15 cellular contexts compared by ENCODE assay signal in the genomic region with DNA sequence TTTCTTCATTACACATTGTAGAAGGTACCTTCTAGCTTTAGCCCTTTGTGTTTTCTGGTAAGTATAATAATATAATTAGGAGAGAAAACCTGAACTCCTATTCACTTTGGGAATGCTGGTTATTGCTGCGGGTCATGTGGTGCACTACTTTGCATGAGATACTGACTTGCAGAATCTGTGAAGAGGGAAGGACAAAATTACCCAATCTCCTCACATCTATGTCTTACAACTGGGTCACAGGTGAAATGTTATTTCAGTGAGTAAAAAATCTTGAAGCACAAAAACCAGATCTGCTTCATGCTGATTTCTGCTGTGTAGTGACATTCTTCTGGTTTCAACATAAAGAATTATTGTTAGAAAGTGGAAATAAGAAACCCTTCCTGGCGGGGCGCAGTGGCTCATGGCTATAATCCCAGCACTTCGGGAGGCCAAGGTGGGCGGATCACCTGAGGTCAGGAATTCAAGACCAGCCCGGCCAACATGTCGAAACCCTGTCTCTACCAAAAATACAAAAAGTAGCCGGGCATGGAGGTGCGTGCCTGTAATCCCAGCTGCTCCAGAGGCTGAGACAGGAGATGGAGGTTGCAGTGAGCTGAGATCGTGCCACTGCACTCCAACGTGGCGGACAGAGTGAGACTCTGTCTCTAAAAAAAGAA.
DNase-seq lines count a peak whose midpoint lies in the region; ATAC-seq and TF ChIP-seq lines count a peak whose summit lies in the region.
"Had no signal": no experiment of that assay in that cellular context is flagged by ENCODE, and none has a peak within 500 bp of the region (broad histone marks: within the 10 kb centered on the region; RNA-seq: fewer than 3 reads in every experiment).

No MANE protein-coding gene starts in this region.

- H3K9me3 ChIP-seq in PC-9 (ENCODE audit: insufficient read depth, low read depth) = no peaks in the 10 kb centered on the region
- no peaks in the 10 kb centered on the region for H3K9me3 ChIP-seq in psoas muscle
- H3K9me3 ChIP-seq: BLaER1 treated with 17β-estradiol and CSF1 and Interleukin-3, amounts not matched to agents 10 nM and 100 nM; HAP-1 had no signal

- CTCF ChIA-PET in PC-9 (lab: Charles Lee) = no interaction called here

- peak overlapping the region; percentile 63; the same call in 1 of the 2 replicates for H2AFZ ChIP-seq in PC-9

- H3K4me1 Mint-ChIP-seq in nephron = no peaks in the 10 kb centered on the region
- H3K4me1 Mint-ChIP-seq: B cell, IgD-negative memory B cell had no signal

- H3K27ac ChIP-seq in PC-9 (0 out of 2 replicates have a peak overlapping the region, but pooled peaks have one; percentile 1), psoas muscle (no peak overlapping the region)
- H3K27ac ChIP-seq: BLaER1 treated with 17β-estradiol and CSF1 and Interleukin-3, amounts not matched to agents 10 nM and 100 nM had no signal

- peak overlapping the region in 2 of 3 experiments; percentile 55 to 61 for H3K27ac Mint-ChIP-seq in nephron
- H3K27ac Mint-ChIP-seq: B cell; CD8-positive, alpha-beta T cell; IgD-negative memory B cell had no signal

- peak overlapping the region; percentile 52 for H3K4me2 ChIP-seq in PC-9
- H3K4me2 ChIP-seq: BLaER1 treated with 17β-estradiol and CSF1 and Interleukin-3, amounts not matched to agents 10 nM and 100 nM had no signal

- 0 out of 2 replicates have a peak overlapping the region, but pooled peaks have one; percentile 23 for H3K4me3 ChIP-seq in PC-9
- peak overlapping the region; percentile 17 for H3K4me3 ChIP-seq in psoas muscle
- H3K4me3 ChIP-seq: BLaER1 treated with 17β-estradiol and CSF1 and Interleukin-3, amounts not matched to agents 10 nM and 100 nM; HAP-1 had no signal

- no peaks in the 10 kb centered on the region for H3K79me2 ChIP-seq in PC-9 (ENCODE audit: low read depth)

- H3F3A ChIP-seq in PC-9 (ENCODE audit: insufficient read depth, low read depth) = no peaks in the 10 kb centered on the region

- no peaks in the 10 kb centered on the region for H3K36me3 Mint-ChIP-seq in nephron (ENCODE audit: low read depth)
- H3K36me3 Mint-ChIP-seq: CD8-positive, alpha-beta T cell; IgD-negative memory B cell had no signal

- no peak overlapping the region for H3K4me3 Mint-ChIP-seq in nephron
- H3K4me3 Mint-ChIP-seq: B cell; CD8-positive, alpha-beta T cell; IgD-negative memory B cell had no signal

- peak in 3 of 4 donors; percentile 43 to 59 (median 44) for ATAC-seq in psoas muscle
- ATAC-seq in HG02884 (IDR thresholded peaks at IDR 0.05; ENCODE audit: unreplicated experiment) = no peak
- no peak for ATAC-seq in HG03457 (IDR thresholded peaks at IDR 0.05; ENCODE audit: unreplicated experiment)
- no peak for ATAC-seq in HG02970 (IDR thresholded peaks at IDR 0.05; ENCODE audit: low FRiP score, unreplicated experiment)
- ATAC-seq: CD8-positive, alpha-beta T cell; HepG2 had no signal

- H3K36me3 ChIP-seq in PC-9 (ENCODE audit: low read depth) (no peaks in the 10 kb centered on the region), psoas muscle (ENCODE audit: insufficient read depth in 1 of 2, low read depth in 1 of 2) (no peaks in the 10 kb centered on the region)
- H3K36me3 ChIP-seq: BLaER1 treated with 17β-estradiol and CSF1 and Interleukin-3, amounts not matched to agents 10 nM and 100 nM; HAP-1 had no signal

- DNase-seq in PC-9 = peak in 1 of 2 experiments; percentile 42
- no peak for DNase-seq in psoas muscle
- DNase-seq: Calu3; CD8-positive, alpha-beta T cell; DMS79 treated with DMSO at 0.1 percent for 48 hours; GF-D8 had no signal

- H3K27me3 ChIP-seq in PC-9 (ENCODE audit: insufficient read depth, low read depth) (no peaks in the 10 kb centered on the region), psoas muscle (ENCODE audit: insufficient read depth in 3 of 3, low read length in 2 of 3) (no peaks in the 10 kb centered on the region)
- H3K27me3 ChIP-seq: BLaER1 treated with 17β-estradiol and CSF1 and Interleukin-3, amounts not matched to agents 10 nM and 100 nM had no signal

- WGBS in psoas muscle, 3 donors = 36 to 72% (median 54%) methylated on average over 12 of the region's 12 CpGs

- TF ChIP-seq CTCF in PC-9 (conservative IDR thresholded peaks at IDR 0.05) (no peak), nephron (IDR thresholded peaks at IDR 0.05; ENCODE audit: unreplicated experiment in 3 of 3) (no peak), psoas muscle (IDR thresholded peaks at IDR 0.05) (no peak)

- intact Hi-C loops in PC-9 (cut with micrococcal nuclease; ENCODE audit: unreplicated experiment) = no loop called here
- intact Hi-C loops in psoas muscle (cut with DNase I) = no loop called here

- H3K9me3 Mint-ChIP-seq in nephron = peaks cover 3% of the 10 kb centered on the region

- no peaks in the 10 kb centered on the region for H4K20me1 ChIP-seq in PC-9 (ENCODE audit: insufficient read depth)
- H4K20me1 ChIP-seq: BLaER1 treated with 17β-estradiol and CSF1 and Interleukin-3, amounts not matched to agents 10 nM and 100 nM had no signal

- no peaks in the 10 kb centered on the region for H3K4me1 ChIP-seq in PC-9 (replicated peaks; ENCODE audit: insufficient read depth)
- no peaks in the 10 kb centered on the region for H3K4me1 ChIP-seq in psoas muscle
- H3K4me1 ChIP-seq: HAP-1 had no signal

- POLR2A ChIA-PET in PC-9 (lab: Charles Lee; ENCODE audit: unreplicated experiment) = interaction anchor here (0.6 kb wide), 1 partner anchor 1900 kb away, joined by 6 read pairs; no protein-coding TSS in a partner anchor

- no peaks in the 10 kb centered on the region for H3K9me2 ChIP-seq in PC-9 (ENCODE audit: insufficient read depth)

- BruUV-seq in PC-9 (replicated peaks; lab: Mats Ljungman, UMichigan) = no TSS peak

- H3K27me3 Mint-ChIP-seq in nephron (ENCODE audit: low read depth) = no peaks in the 10 kb centered on the region
- H3K27me3 Mint-ChIP-seq: B cell, IgD-negative memory B cell had no signal

Comparison
In these comparisons a context has a peak if more than half of its experiments do, and no peak if none do; other contexts are left out.
1. ATAC-seq: peak in psoas muscle (3 of 4); none in HG02884 (single experiment), HG03457 (single experiment) and HG02970 (single experiment).